8 cellular contexts compared by ENCODE assay signal in the genomic region with DNA sequence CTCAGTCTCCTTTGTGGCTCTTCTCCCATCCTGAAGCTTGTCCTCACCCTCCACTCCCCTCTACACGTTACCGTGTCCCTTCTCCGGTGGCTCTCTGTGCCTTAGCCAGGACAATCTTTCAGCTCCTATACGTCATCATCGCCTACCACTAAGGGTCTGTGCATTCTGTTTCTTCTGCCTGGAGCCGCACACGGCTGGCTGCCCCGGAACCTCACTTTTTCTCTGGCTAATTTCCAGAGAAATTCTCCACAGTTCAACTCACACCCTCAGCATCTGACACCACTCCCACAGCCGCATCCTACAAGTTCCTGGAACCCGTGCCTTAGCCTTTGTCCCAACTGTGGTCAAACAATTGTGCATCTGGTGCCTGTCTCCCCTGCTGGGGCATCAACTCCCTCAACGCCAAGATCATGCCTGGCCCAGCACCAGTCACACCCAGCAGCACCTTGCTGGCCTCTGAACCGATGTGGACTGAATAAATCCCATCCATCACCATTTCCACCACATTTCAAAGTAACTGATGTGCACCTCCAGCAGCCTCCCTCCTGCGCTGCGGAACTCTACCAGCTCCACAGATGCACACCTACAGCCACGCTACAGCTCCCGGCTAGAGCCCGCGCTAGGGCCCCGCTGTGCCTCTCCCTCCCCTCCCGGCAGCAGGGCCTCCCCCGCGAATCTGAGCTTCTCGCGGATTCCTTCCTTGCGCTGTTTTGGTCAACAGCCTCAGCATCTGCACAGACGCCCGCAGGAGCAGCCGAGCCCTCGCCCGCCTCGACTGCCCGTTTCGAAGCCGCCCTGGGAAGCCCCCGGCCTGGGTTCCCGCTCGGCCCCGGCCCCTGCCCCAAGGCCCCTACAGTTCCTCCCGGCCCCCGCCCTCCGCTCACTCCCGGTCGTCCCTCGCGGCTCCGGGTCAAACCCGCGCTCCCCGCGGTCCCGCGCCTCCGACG. TPM values are rescaled to one million over a fixed set of nuclear protein-coding genes. Genes with fewer than 3 reads are reported as not detected.
DNase-seq lines count a peak whose midpoint lies in the region; ATAC-seq, FAIRE-seq and TF ChIP-seq lines count a peak whose summit lies in the region.

No MANE protein-coding gene starts in this region.

- H3K9me3 ChIP-seq in Panc1 (ENCODE audit: control insufficient read depth, insufficient read depth, low read depth, low read length) (no peaks in the 10 kb centered on the region), left ventricle myocardium inferior (replicated peaks) (no peaks in the 10 kb centered on the region)

- no peaks in the 10 kb centered on the region for H3K36me3 Mint-ChIP-seq in activated naive CD4-positive, alpha-beta T cell treated with anti-CD3 and anti-CD28 coated beads, Interleukin-2, amount 50 U/mL, for 24 hours

- DNase-seq in AG20443 (ENCODE audit: low spot score) (peak; percentile 66), GM19239 (ENCODE audit: insufficient read length, low spot score) (no peak), Panc1 (ENCODE audit: low read depth, low spot score) (no peak), left ventricle myocardium inferior (no peak), renal cortical epithelial cell (ENCODE audit: low read depth) (peak; percentile 52), NCI-H2196 treated with DMSO at 0.1 percent for 48 hours (lab: John Stamatoyannopoulos, UW; ENCODE audit: unreplicated experiment) (no peak)

- intact Hi-C loops in Panc1 (cut with micrococcal nuclease; ENCODE audit: unreplicated experiment) = no loop called here
- intact Hi-C loops in left ventricle myocardium inferior (cut with micrococcal nuclease) = no loop called here

- POLR2A ChIA-PET in Panc1 (lab: Charles Lee) = no interaction called here

- BruUV-seq in Panc1 (replicated peaks; lab: Mats Ljungman, UMichigan) = no TSS peak

- H3K9me3 Mint-ChIP-seq in activated naive CD4-positive, alpha-beta T cell treated with anti-CD3 and anti-CD28 coated beads, Interleukin-2, amount 50 U/mL, for 24 hours = no peaks in the 10 kb centered on the region

- in situ Hi-C loops in Panc1 (cut with HindIII; ENCODE audit: low pct_unique_long_range_greater_than_20kb, low sequenced_read_pairs) = no loop called here

- H3K4me1 ChIP-seq in Panc1 (ENCODE audit: control insufficient read depth, insufficient read depth, low read length) = peaks cover 28% of the 10 kb centered on the region
- peaks cover 77% of the 10 kb centered on the region for H3K4me1 ChIP-seq in left ventricle myocardium inferior

- peak overlapping the region; percentile 86 for H3K27ac Mint-ChIP-seq in activated naive CD4-positive, alpha-beta T cell treated with anti-CD3 and anti-CD28 coated beads, Interleukin-2, amount 50 U/mL, for 24 hours

- H3K27me3 ChIP-seq in Panc1 (ENCODE audit: control insufficient read depth, insufficient read depth, low read length) (no peaks in the 10 kb centered on the region), left ventricle myocardium inferior (ENCODE audit: low read depth) (no peaks in the 10 kb centered on the region)

- H3K27ac ChIP-seq in Panc1 (ENCODE audit: low read length) (peak overlapping the region; percentile 54), left ventricle myocardium inferior (replicated peaks) (peak overlapping the region; percentile 95)

- peak; percentile 15 for ATAC-seq in HG03342 (IDR thresholded peaks at IDR 0.05; ENCODE audit: unreplicated experiment)
- ATAC-seq in Panc1 = peak; percentile 9

- no peak for TF ChIP-seq CTCF in Panc1 (IDR thresholded peaks at IDR 0.05)
- no peak for TF ChIP-seq CTCF in left ventricle myocardium inferior (IDR thresholded peaks at IDR 0.05; ENCODE audit: borderline replicate concordance)

- H3K27me3 Mint-ChIP-seq in activated naive CD4-positive, alpha-beta T cell treated with anti-CD3 and anti-CD28 coated beads, Interleukin-2, amount 50 U/mL, for 24 hours = no peaks in the 10 kb centered on the region

- H3K4me1 Mint-ChIP-seq in activated naive CD4-positive, alpha-beta T cell treated with anti-CD3 and anti-CD28 coated beads, Interleukin-2, amount 50 U/mL, for 24 hours = peaks cover 69% of the 10 kb centered on the region

- peak overlapping the region; percentile 92 for H3K4me3 Mint-ChIP-seq in activated naive CD4-positive, alpha-beta T cell treated with anti-CD3 and anti-CD28 coated beads, Interleukin-2, amount 50 U/mL, for 24 hours

- H3K4me3 ChIP-seq in Panc1 (ENCODE audit: low read depth in 2 of 2, low read length in 2 of 2) (peak overlapping the region; percentile 72 to 87), left ventricle myocardium inferior (peak overlapping the region; percentile 92)

- CTCF ChIA-PET in Panc1 (lab: Charles Lee) = interaction anchor here (0.6 to 1.0 kb wide), 3 partner anchors 11 to 158 kb away, joined by 3 read pairs; no protein-coding TSS in a partner anchor

- H3K36me3 ChIP-seq in Panc1 (ENCODE audit: control insufficient read depth, insufficient read depth, low read length) (peaks cover 5% of the 10 kb centered on the region; the same call in 1 of the 2 replicates), left ventricle myocardium inferior (no peaks in the 10 kb centered on the region)

- FAIRE-seq in GM19239 (lab: Jason Lieb, UNC) = peak; percentile 11

RNA-seq across cellular contexts. Expression of a gene that starts 0.7 kb away (rescaled TPM):
- total RNA-seq in Panc1 (2021; ENCODE audit: unreplicated experiment) = 22.8 TPM
- polyA plus RNA-seq in Panc1 (2012; ENCODE audit: insufficient read length) = 9.0 TPM
- 196 TPM for total RNA-seq in left ventricle myocardium inferior
- total RNA-seq in renal cortical epithelial cell = 6.6 and 25.8 TPM in 2 replicates

RNA-seq across cellular contexts. Expression of a gene that starts 36.5 kb away (rescaled TPM):
- total RNA-seq in Panc1 (2021; ENCODE audit: unreplicated experiment) (4.8 TPM), left ventricle myocardium inferior (484 TPM), renal cortical epithelial cell (3.8 and 5.6 TPM in 2 replicates)
- polyA plus RNA-seq in Panc1 (2012; ENCODE audit: insufficient read length) = 7.1 TPM

Comparison
In these comparisons a context has a peak if more than half of its experiments do, and no peak if none do; other contexts are left out.
1. DNase-seq: peak in AG20443 (single experiment) and renal cortical epithelial cell (single experiment); none in GM19239 (single experiment), Panc1 (single experiment), left ventricle myocardium inferior (single experiment) and NCI-H2196 treated with DMSO at 0.1 percent for 48 hours (single experiment).
2. RNA of a gene that starts 36.5 kb away (total RNA-seq): 484 TPM in left ventricle myocardium inferior (single experiment); 3.8 to 5.6 TPM in renal cortical epithelial cell and 4.8 TPM in Panc1 (single experiment); every median in the first group is over 10 times any median in the second.